In the genomic region with DNA sequence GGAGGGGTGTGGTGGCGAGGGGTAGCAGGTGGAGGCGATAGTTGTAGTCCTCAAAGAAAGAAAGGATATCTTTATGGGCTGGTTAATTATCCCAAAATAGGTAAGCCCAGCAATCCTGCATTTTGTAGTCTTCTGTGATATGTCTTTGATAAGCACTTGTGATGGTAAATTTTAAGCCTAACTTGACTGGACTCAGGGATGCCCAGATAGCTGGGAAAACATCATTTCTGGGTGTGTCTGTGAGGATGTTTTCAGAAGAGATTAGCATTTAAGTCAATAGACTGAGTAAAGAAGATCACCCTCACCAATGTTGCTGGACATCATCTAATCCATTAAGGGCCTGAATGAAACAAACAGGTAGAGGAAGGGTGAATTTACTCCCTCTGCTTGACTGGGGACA, we compare ENCODE assay signal across 28 cellular contexts.
DNase-seq lines count a peak whose midpoint lies in the region; ATAC-seq, FAIRE-seq and TF ChIP-seq lines count a peak whose summit lies in the region.
"Had no signal": no experiment of that assay in that cellular context is flagged by ENCODE, and none has a peak within 500 bp of the region (broad histone marks: within the 10 kb centered on the region; RNA-seq: fewer than 3 reads in every experiment).

No MANE protein-coding gene starts in this region.

- H3K4me1 ChIP-seq in CD4-positive, CD25-positive, alpha-beta regulatory T cell (ENCODE audit: control insufficient read depth, insufficient read depth, low read length, poor library complexity, severe bottlenecking), result peaks cover 20% of the 10 kb centered on the region
- peaks cover 17% of the 10 kb centered on the region for H3K4me1 ChIP-seq in IMR-90 (ENCODE audit: control insufficient read depth, insufficient read depth, low read length)
- H3K4me1 ChIP-seq in H1 (replicated peaks in 1 of 4; ENCODE audit: control insufficient read depth in 3 of 4, insufficient read depth in 4 of 4, low read length in 3 of 4), result peaks cover 4 to 15% (median 9%) of the 10 kb centered on the region in 4 experiments; a peak in 6 of 7 replicates
- H3K4me1 ChIP-seq in PC-3 (ENCODE audit: insufficient read depth, low read length), result no peaks in the 10 kb centered on the region
- H3K4me1 ChIP-seq: A549 had no signal

- no peak for TF ChIP-seq RAD21 in IMR-90 (IDR thresholded peaks at IDR 0.05; ENCODE audit: low read length)
- no peak for TF ChIP-seq RAD21 in H1 (IDR thresholded peaks at IDR 0.05 in 1 of 2, conservative IDR thresholded peaks at IDR 0.05 in 1 of 2; ENCODE audit: low read depth in 2 of 2, low read length in 2 of 2)

- CTCF ChIA-PET in activated naive CD4-positive, alpha-beta T cell treated with anti-CD3 and anti-CD28 coated beads, Interleukin-2, amount 10 ng/mL, durations not matched to agents 7 days and 5 days (lab: Charles Lee), result interaction anchor here (0.8 to 5.0 kb wide), 5 partner anchors 10 to 69 kb away, joined by 3 to 34 read pairs (median 5); no protein-coding TSS in a partner anchor
- CTCF ChIA-PET in activated naive CD4-positive, alpha-beta T cell treated with anti-CD3 and anti-CD28 coated beads for 36 hours (lab: Charles Lee), result interaction anchor here (0.9 to 3.2 kb wide), 5 partner anchors 10 to 34 kb away, joined by 3 to 26 read pairs (median 4); no protein-coding TSS in a partner anchor
- CTCF ChIA-PET in IMR-90 (lab: Yijun Ruan, JAX), result no interaction called here
- CTCF ChIA-PET in H1 (lab: Charles Lee; ENCODE audit: partially characterized antibody), result interaction anchor here (0.8 to 2.4 kb wide), 6 partner anchors 8 to 205 kb away, joined by 3 to 6 read pairs (median 4); no protein-coding TSS in a partner anchor
- CTCF ChIA-PET in PC-3 (lab: Charles Lee), result no interaction called here

- H2BK5ac ChIP-seq in IMR-90 (ENCODE audit: low read depth, low read length, poor library complexity, severe bottlenecking) (peak overlapping the region; percentile 29), H1 (ENCODE audit: low read depth, low read length) (peak overlapping the region; percentile 4; the same call in 1 of the 2 replicates)

- BruUV-seq in IMR-90 (replicated peaks; lab: Mats Ljungman, UMichigan) (no TSS peak), PC-3 (replicated peaks; lab: Mats Ljungman, UMichigan) (no TSS peak)

- H3K9me2 ChIP-seq in PC-3 (replicated peaks; ENCODE audit: low read length), result no peaks in the 10 kb centered on the region

- H3K18ac ChIP-seq in IMR-90 (ENCODE audit: low read depth, low read length) (no peak overlapping the region), H1 (ENCODE audit: extremely low read depth, low read length) (no peak overlapping the region)

- intact Hi-C loops in activated naive CD4-positive, alpha-beta T cell treated with anti-CD3 and anti-CD28 coated beads for 36 hours (cut with micrococcal nuclease), result no loop called here
- intact Hi-C loops in IMR-90 (cut with micrococcal nuclease), result no loop called here
- intact Hi-C loops in PC-3 (cut with micrococcal nuclease), result no loop called here

- H3K4me2 ChIP-seq in IMR-90 (ENCODE audit: low read depth, low read length), result no peak overlapping the region
- no peak overlapping the region for H3K4me2 ChIP-seq in H1 (ENCODE audit: insufficient read depth in 1 of 2, low read depth in 2 of 2, low read length in 2 of 2)
- no peak overlapping the region for H3K4me2 ChIP-seq in PC-3 (ENCODE audit: low read length)
- H3K4me2 ChIP-seq: A549; BLaER1 treated with 17β-estradiol and CSF1 and Interleukin-3, amounts not matched to agents 10 nM and 100 nM had no signal

- TF ChIP-seq CTCF in IMR-90 (conservative IDR thresholded peaks at IDR 0.05; ENCODE audit: low read depth, low read length), result no peak
- no peak for TF ChIP-seq CTCF in H1 (IDR thresholded peaks at IDR 0.05; ENCODE audit: control extremely low read depth in 1 of 3, insufficient read depth in 1 of 3, low read depth in 1 of 3, low read length in 3 of 3)
- no peak for TF ChIP-seq CTCF in PC-3 (conservative IDR thresholded peaks at IDR 0.05; ENCODE audit: low read depth, low read length)

- H3K4me3 Mint-ChIP-seq in activated naive CD4-positive, alpha-beta T cell treated with anti-CD3 and anti-CD28 coated beads, Interleukin-2, amount 10 ng/mL, durations not matched to agents 7 days and 5 days, result no peak overlapping the region
- H3K4me3 Mint-ChIP-seq in activated naive CD4-positive, alpha-beta T cell treated with anti-CD3 and anti-CD28 coated beads for 36 hours, result no peak overlapping the region
- no peak overlapping the region for H3K4me3 Mint-ChIP-seq in CD4-positive, CD25-positive, alpha-beta regulatory T cell
- H3K4me3 Mint-ChIP-seq: B cell; CD4-positive, alpha-beta memory T cell; CD8-positive, alpha-beta memory T cell had no signal

- H3K9me3 ChIP-seq in CD4-positive, CD25-positive, alpha-beta regulatory T cell (ENCODE audit: control insufficient read depth in 2 of 2, low read length in 2 of 2), result no peaks in the 10 kb centered on the region
- H3K9me3 ChIP-seq in IMR-90 (ENCODE audit: control insufficient read depth, insufficient read depth, low read length), result no peaks in the 10 kb centered on the region
- H3K9me3 ChIP-seq in H1 (ENCODE audit: insufficient read depth in 2 of 2, low read depth in 1 of 2, low read length in 1 of 2), result no peaks in the 10 kb centered on the region
- H3K9me3 ChIP-seq in PC-3 (ENCODE audit: low read length), result no peaks in the 10 kb centered on the region
- H3K9me3 ChIP-seq: A549 had no signal

- dilution Hi-C loops in IMR-90 (cut with HindIII; ENCODE audit: low sequenced_read_pairs, unreplicated experiment), result no loop called here

- no peaks in the 10 kb centered on the region for H4K20me1 ChIP-seq in IMR-90 (ENCODE audit: insufficient read depth, low read length)
- H4K20me1 ChIP-seq in H1 (replicated peaks in 1 of 2; ENCODE audit: control insufficient read depth in 1 of 2, insufficient read depth in 2 of 2, low read length in 2 of 2), result no peaks in the 10 kb centered on the region
- H4K20me1 ChIP-seq in PC-3 (ENCODE audit: low read length), result no peaks in the 10 kb centered on the region
- H4K20me1 ChIP-seq: BLaER1 treated with 17β-estradiol and CSF1 and Interleukin-3, amounts not matched to agents 10 nM and 100 nM had no signal

- no peaks in the 10 kb centered on the region for H3F3A ChIP-seq in PC-3 (ENCODE audit: low read length, unreplicated experiment)

- POLR2A ChIA-PET in IMR-90 (lab: Charles Lee; ENCODE audit: unreplicated experiment), result no interaction called here
- POLR2A ChIA-PET in H1 (lab: Charles Lee; ENCODE audit: partially characterized antibody), result interaction anchor here (1.6 kb wide), 1 partner anchor 21 kb away, joined by 4 read pairs; no protein-coding TSS in a partner anchor
- POLR2A ChIA-PET in PC-3 (lab: Charles Lee; ENCODE audit: unreplicated experiment), result no interaction called here

- H3K79me1 ChIP-seq in IMR-90 (ENCODE audit: low read depth in 1 of 2, low read length in 2 of 2) (no peaks in the 10 kb centered on the region), H1 (ENCODE audit: low read depth, low read length) (no peaks in the 10 kb centered on the region)

- H4K91ac ChIP-seq in IMR-90 (ENCODE audit: insufficient read depth, low read depth, low read length) (no peak overlapping the region), H1 (replicated peaks; ENCODE audit: insufficient read length, low read length) (peak overlapping the region; percentile 39)

- peak overlapping the region; percentile 51; the same call in 1 of the 2 replicates for H2AK5ac ChIP-seq in IMR-90 (ENCODE audit: low read depth, low read length)
- no peak overlapping the region for H2AK5ac ChIP-seq in H1 (ENCODE audit: low read depth, low read length)

- H3K23ac ChIP-seq in IMR-90 (ENCODE audit: low read depth, low read length) (no peak overlapping the region), H1 (ENCODE audit: insufficient read length) (no peak overlapping the region)

- no peak overlapping the region for H2BK20ac ChIP-seq in IMR-90 (ENCODE audit: low read depth, low read length)
- H2BK20ac ChIP-seq in H1 (ENCODE audit: low read length), result no peak overlapping the region

- H3K27ac Mint-ChIP-seq in activated naive CD4-positive, alpha-beta T cell treated with anti-CD3 and anti-CD28 coated beads, Interleukin-2, amount 10 ng/mL, durations not matched to agents 7 days and 5 days, result peak overlapping the region; percentile 52
- H3K27ac Mint-ChIP-seq in activated naive CD4-positive, alpha-beta T cell treated with anti-CD3 and anti-CD28 coated beads for 36 hours, result no peak overlapping the region
- H3K27ac Mint-ChIP-seq in CD4-positive, CD25-positive, alpha-beta regulatory T cell, result peak overlapping the region; percentile 26 to 43 (median 41)

- ATAC-seq in CD4-positive, CD25-positive, alpha-beta regulatory T cell (ENCODE audit: low read depth in 2 of 2), result no peak
- ATAC-seq in IMR-90 (ENCODE audit: low read depth), result no peak
- no peak for ATAC-seq in HG03025 (IDR thresholded peaks at IDR 0.05; ENCODE audit: low FRiP score, unreplicated experiment)
- no peak for ATAC-seq in PC-3
- ATAC-seq: A549, GM12878 had no signal

- H3K79me2 ChIP-seq in H1 (ENCODE audit: control insufficient read depth in 1 of 2, insufficient read depth in 2 of 2, low read length in 2 of 2) (no peaks in the 10 kb centered on the region), PC-3 (ENCODE audit: low read length) (no peaks in the 10 kb centered on the region)

- no peak overlapping the region for H2AK9ac ChIP-seq in IMR-90 (replicated peaks; ENCODE audit: low read depth, low read length, poor library complexity)

- H2BK120ac ChIP-seq in IMR-90 (ENCODE audit: low read depth, low read length), result no peak overlapping the region
- peak overlapping the region; percentile 78 for H2BK120ac ChIP-seq in H1 (replicated peaks; ENCODE audit: low read depth, low read length)

- no peak overlapping the region; the same call in 1 of the 2 replicates for H2BK12ac ChIP-seq in H1 (ENCODE audit: low read depth, low read length)

- H3K4ac ChIP-seq in IMR-90 (ENCODE audit: low read depth, low read length) (no peak overlapping the region), H1 (replicated peaks; ENCODE audit: insufficient read length, low read depth, low read length) (no peak overlapping the region)

- TF ChIP-seq EP300 in H1 (IDR thresholded peaks at IDR 0.05; ENCODE audit: borderline replicate concordance in 1 of 2, low read depth in 2 of 2, low read length in 2 of 2), result no peak

- H3K9me3 Mint-ChIP-seq in activated naive CD4-positive, alpha-beta T cell treated with anti-CD3 and anti-CD28 coated beads, Interleukin-2, amount 10 ng/mL, durations not matched to agents 7 days and 5 days, result no peaks in the 10 kb centered on the region
- no peaks in the 10 kb centered on the region for H3K9me3 Mint-ChIP-seq in activated naive CD4-positive, alpha-beta T cell treated with anti-CD3 and anti-CD28 coated beads for 36 hours
- H3K9me3 Mint-ChIP-seq in CD4-positive, CD25-positive, alpha-beta regulatory T cell, result peaks cover 0 to 1% (median 0%) of the 10 kb centered on the region in 7 donors
- H3K9me3 Mint-ChIP-seq: CD4-positive, alpha-beta memory T cell; CD8-positive, alpha-beta memory T cell had no signal

- no peak overlapping the region for H4K5ac ChIP-seq in IMR-90 (ENCODE audit: low read depth, low read length)
- H4K5ac ChIP-seq in H1 (ENCODE audit: insufficient read length, low read depth, low read length), result no peak overlapping the region

- H3K27me3 ChIP-seq in CD4-positive, CD25-positive, alpha-beta regulatory T cell (ENCODE audit: control insufficient read depth, insufficient read depth, low read length), result no peaks in the 10 kb centered on the region
- H3K27me3 ChIP-seq in IMR-90 (ENCODE audit: control insufficient read depth, insufficient read depth, low read length) (no peaks in the 10 kb centered on the region), H1 (replicated peaks in 1 of 4; ENCODE audit: control insufficient read depth in 3 of 4, extremely low read depth in 1 of 4, insufficient read depth in 3 of 4, low read length in 3 of 4) (no peaks in the 10 kb centered on the region), PC-3 (ENCODE audit: low read length) (no peaks in the 10 kb centered on the region)
- H3K27me3 ChIP-seq: BLaER1 treated with 17β-estradiol and CSF1 and Interleukin-3, amounts not matched to agents 10 nM and 100 nM had no signal

- no peak overlapping the region for H3K9ac ChIP-seq in IMR-90 (ENCODE audit: low read depth, low read length)
- no peak overlapping the region for H3K9ac ChIP-seq in H1 (replicated peaks in 1 of 4; ENCODE audit: extremely low read depth in 1 of 4, low read depth in 3 of 4, low read length in 3 of 4)
- H3K9ac ChIP-seq in PC-3 (ENCODE audit: low read length), result no peak overlapping the region
- H3K9ac ChIP-seq: BLaER1 treated with 17β-estradiol and CSF1 and Interleukin-3, amounts not matched to agents 10 nM and 100 nM had no signal

- H3K14ac ChIP-seq in IMR-90 (replicated peaks; ENCODE audit: low read depth, low read length) (no peak overlapping the region), H1 (ENCODE audit: insufficient read length) (no peak overlapping the region)

- no peaks in the 10 kb centered on the region for H3K27me3 Mint-ChIP-seq in activated naive CD4-positive, alpha-beta T cell treated with anti-CD3 and anti-CD28 coated beads, Interleukin-2, amount 10 ng/mL, durations not matched to agents 7 days and 5 days
- no peaks in the 10 kb centered on the region for H3K27me3 Mint-ChIP-seq in activated naive CD4-positive, alpha-beta T cell treated with anti-CD3 and anti-CD28 coated beads for 36 hours (ENCODE audit: low read depth)
- H3K27me3 Mint-ChIP-seq in CD4-positive, CD25-positive, alpha-beta regulatory T cell, result no peaks in the 10 kb centered on the region
- H3K27me3 Mint-ChIP-seq: B cell; CD4-positive, alpha-beta memory T cell had no signal

- H3K4me3 ChIP-seq in CD4-positive, CD25-positive, alpha-beta regulatory T cell (ENCODE audit: low read depth, low read length), result no peak overlapping the region
- H3K4me3 ChIP-seq in IMR-90 (ENCODE audit: insufficient read depth, low read depth, low read length) (no peak overlapping the region), H1 (ENCODE audit: extremely low read depth in 1 of 4, insufficient read depth in 2 of 4, low read depth in 3 of 4, low read length in 4 of 4) (no peak overlapping the region), PC-3 (ENCODE audit: low read length) (no peak overlapping the region)
- H3K4me3 ChIP-seq: A549; BLaER1 treated with 17β-estradiol and CSF1 and Interleukin-3, amounts not matched to agents 10 nM and 100 nM; GM12878 had no signal

- H2BK15ac ChIP-seq in IMR-90 (ENCODE audit: low read depth, low read length), result no peak overlapping the region
- no peak overlapping the region for H2BK15ac ChIP-seq in H1 (ENCODE audit: low read length)

- no peak for DNase-seq in activated naive CD4-positive, alpha-beta T cell treated with anti-CD3 and anti-CD28 coated beads, Interleukin-2, amount 10 ng/mL, durations not matched to agents 7 days and 5 days
- DNase-seq in activated naive CD4-positive, alpha-beta T cell treated with anti-CD3 and anti-CD28 coated beads for 36 hours, result no peak
- no peak for DNase-seq in CD4-positive, CD25-positive, alpha-beta regulatory T cell
- DNase-seq in IMR-90 (no peak), H1 (ENCODE audit: low read depth in 1 of 2, low spot score in 2 of 2) (no peak), PC-3 (no peak)
- no peak for DNase-seq in stimulated activated CD4-positive, alpha-beta T cell treated with anti-CD3 and anti-CD28 coated beads, Interleukin-15, amount 100 ng/mL, for 24 hours
- DNase-seq: AML-193; CD4-positive, alpha-beta memory T cell; CD8-positive, alpha-beta memory T cell; COR-L47; DMS 273 treated with DMSO at 0.1 percent for 48 hours; DMS153; DMS53; DMS79; DND-41; EL; GDM1 had no signal

- no peak for FAIRE-seq in H1 (lab: Jason Lieb, UNC)
- FAIRE-seq: A549, GM12878, GM12892, GM18507, GM19239 had no signal

- H4K8ac ChIP-seq in IMR-90 (ENCODE audit: low read depth in 2 of 2, low read length in 2 of 2), result no peak overlapping the region
- no peak overlapping the region for H4K8ac ChIP-seq in H1 (ENCODE audit: extremely low read depth, insufficient read depth, low read length)

- in situ Hi-C loops in IMR-90 (cut with MboI; ENCODE audit: low sequenced_read_pairs), result loop anchor here (5.0 to 10.0 kb wide), 2 partner anchors 203 to 476 kb away; no protein-coding TSS in a partner anchor

- peaks cover 39% of the 10 kb centered on the region for H3K4me1 Mint-ChIP-seq in activated naive CD4-positive, alpha-beta T cell treated with anti-CD3 and anti-CD28 coated beads, Interleukin-2, amount 10 ng/mL, durations not matched to agents 7 days and 5 days
- H3K4me1 Mint-ChIP-seq in activated naive CD4-positive, alpha-beta T cell treated with anti-CD3 and anti-CD28 coated beads for 36 hours (ENCODE audit: low read depth), result peaks cover 26% of the 10 kb centered on the region
- H3K4me1 Mint-ChIP-seq in CD4-positive, CD25-positive, alpha-beta regulatory T cell, result peaks cover 14 to 35% (median 17%) of the 10 kb centered on the region in 4 donors

- H3K23me2 ChIP-seq in H1 (ENCODE audit: low read depth, low read length), result no peaks in the 10 kb centered on the region

- WGBS in IMR-90 (ENCODE audit: extremely low coverage in 2 of 2, insufficient read length in 1 of 2), 2 experiments, result 93% methylated on average over 2 of the region's 2 CpGs; no CpG with 5 or more reads in 1 of the 2 experiments
- 100% methylated on average over 2 of the region's 2 CpGs for WGBS in H1 (ENCODE audit: extremely low coverage in 1 of 2, insufficient coverage in 1 of 2, insufficient read length in 1 of 2, insufficient replicate concordance in 2 of 2, low coverage in 1 of 2, low lambda C conversion rate in 2 of 2, missing lambda C conversion rate in 1 of 2), 2 experiments

- H2AFZ ChIP-seq in IMR-90 (replicated peaks; ENCODE audit: low read length, poor library complexity) (no peak overlapping the region), H1 (ENCODE audit: low read length) (no peak overlapping the region), PC-3 (ENCODE audit: low read length) (no peak overlapping the region)

- H3K27ac ChIP-seq in CD4-positive, CD25-positive, alpha-beta regulatory T cell (ENCODE audit: insufficient read depth, low read length, poor library complexity, severe bottlenecking), result no peak overlapping the region
- H3K27ac ChIP-seq in IMR-90 (ENCODE audit: insufficient read depth, low read length) (no peak overlapping the region), H1 (ENCODE audit: low read depth, low read length) (no peak overlapping the region), PC-3 (ENCODE audit: low read length) (no peak overlapping the region)
- H3K27ac ChIP-seq: 22Rv1, A549, C4-2B had no signal

- H3K36me3 ChIP-seq in CD4-positive, CD25-positive, alpha-beta regulatory T cell (ENCODE audit: control insufficient read depth, insufficient read depth, low read length), result no peaks in the 10 kb centered on the region
- H3K36me3 ChIP-seq in IMR-90 (ENCODE audit: control insufficient read depth, insufficient read depth, low read length) (no peaks in the 10 kb centered on the region), H1 (ENCODE audit: control insufficient read depth in 2 of 4, insufficient read depth in 4 of 4, low read length in 3 of 4) (no peaks in the 10 kb centered on the region), PC-3 (ENCODE audit: low read depth, low read length) (no peaks in the 10 kb centered on the region)
- H3K36me3 ChIP-seq: BLaER1 treated with 17β-estradiol and CSF1 and Interleukin-3, amounts not matched to agents 10 nM and 100 nM had no signal

- H3K9me1 ChIP-seq in IMR-90 (ENCODE audit: insufficient read depth, low read length), result peaks cover 12% of the 10 kb centered on the region; the same call in 1 of the 2 replicates

- no peak for TF ChIP-seq POLR2A in IMR-90 (IDR thresholded peaks at IDR 0.05; ENCODE audit: low read depth, low read length)
- TF ChIP-seq POLR2A in H1 (IDR thresholded peaks at IDR 0.05; ENCODE audit: control extremely low read depth in 1 of 2, low read depth in 2 of 2, low read length in 2 of 2), result no peak

- H3K36me3 Mint-ChIP-seq in activated naive CD4-positive, alpha-beta T cell treated with anti-CD3 and anti-CD28 coated beads, Interleukin-2, amount 10 ng/mL, durations not matched to agents 7 days and 5 days, result peaks cover 5% of the 10 kb centered on the region
- H3K36me3 Mint-ChIP-seq in activated naive CD4-positive, alpha-beta T cell treated with anti-CD3 and anti-CD28 coated beads for 36 hours (ENCODE audit: low read depth), result no peaks in the 10 kb centered on the region
- H3K36me3 Mint-ChIP-seq in CD4-positive, CD25-positive, alpha-beta regulatory T cell, result no peaks in the 10 kb centered on the region
- H3K36me3 Mint-ChIP-seq: CD4-positive, alpha-beta memory T cell; CD8-positive, alpha-beta memory T cell had no signal

- no peak overlapping the region for H3K56ac ChIP-seq in IMR-90 (ENCODE audit: extremely low read depth, insufficient read depth, low read length)
- no peak overlapping the region for H3K56ac ChIP-seq in H1 (replicated peaks; ENCODE audit: insufficient read length, low read depth, low read length)

Comparison
In these comparisons a context has a peak if more than half of its experiments do, and no peak if none do; other contexts are left out.
1. CTCF ChIA-PET loops: an anchor here in activated naive CD4-positive, alpha-beta T cell treated with anti-CD3 and anti-CD28 coated beads, Interleukin-2, amount 10 ng/mL, durations not matched to agents 7 days and 5 days (0.8 to 5.0 kb wide), activated naive CD4-positive, alpha-beta T cell treated with anti-CD3 and anti-CD28 coated beads for 36 hours (0.9 to 3.2 kb wide) and H1 (0.8 to 2.4 kb wide); none called in IMR-90 and PC-3.